1 cellular context compared by ENCODE assay signal in the genomic region with DNA sequence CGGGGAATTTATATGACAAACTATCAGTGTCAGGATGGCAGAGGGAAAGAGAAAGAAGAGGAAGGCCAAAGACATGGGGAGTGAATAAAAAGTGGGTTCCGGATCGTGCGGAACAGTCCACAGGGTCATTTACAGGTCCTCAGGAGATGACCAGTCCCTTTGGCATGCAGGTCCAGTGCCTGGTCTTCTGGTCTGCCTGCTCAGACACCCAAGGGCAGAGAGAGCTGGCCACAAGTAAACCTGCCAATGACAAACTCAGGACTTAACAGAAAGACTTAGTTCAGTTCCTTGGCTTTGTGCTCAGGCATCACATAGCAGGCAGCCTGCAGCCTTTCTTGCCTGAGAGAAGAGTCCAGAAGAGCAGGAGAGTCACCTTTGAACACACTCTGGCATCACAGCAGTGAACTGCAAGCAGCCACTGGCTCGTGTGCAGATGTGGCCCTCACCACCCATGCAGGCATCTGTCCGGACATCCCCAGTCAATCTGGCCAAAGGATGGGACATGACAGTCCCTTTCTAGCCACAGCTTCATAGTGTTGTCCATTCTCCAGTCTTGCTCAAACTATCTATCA.
TF ChIP-seq lines count a peak whose summit lies in the region.

No MANE protein-coding gene starts in this region.

TF ChIP-seq in HepG2, 621 proteins besides CTCF, POLR2A, EP300 and RAD21 (continued from another document and continues in another):
- TF ChIP-seq IKZF5 (CRISPR knock-in tag; IDR thresholded peaks at IDR 0.05) = peak; percentile 74; the same call in 1 of the 2 replicates
- TF ChIP-seq, protein P1, sequence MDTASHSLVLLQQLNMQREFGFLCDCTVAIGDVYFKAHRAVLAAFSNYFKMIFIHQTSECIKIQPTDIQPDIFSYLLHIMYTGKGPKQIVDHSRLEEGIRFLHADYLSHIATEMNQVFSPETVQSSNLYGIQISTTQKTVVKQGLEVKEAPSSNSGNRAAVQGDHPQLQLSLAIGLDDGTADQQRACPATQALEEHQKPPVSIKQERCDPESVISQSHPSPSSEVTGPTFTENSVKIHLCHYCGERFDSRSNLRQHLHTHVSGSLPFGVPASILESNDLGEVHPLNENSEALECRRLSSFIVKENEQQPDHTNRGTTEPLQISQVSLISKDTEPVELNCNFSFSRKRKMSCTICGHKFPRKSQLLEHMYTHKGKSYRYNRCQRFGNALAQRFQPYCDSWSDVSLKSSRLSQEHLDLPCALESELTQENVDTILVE (CRISPR knock-in tag; IDR thresholded peaks at IDR 0.05) = no peak
- TF ChIP-seq SNAPC2 (CRISPR knock-in tag; IDR thresholded peaks at IDR 0.05) = no peak
- no peak for TF ChIP-seq RFXAP (CRISPR knock-in tag; IDR thresholded peaks at IDR 0.05; ENCODE audit: borderline replicate concordance)
- TF ChIP-seq SNAI1 (CRISPR knock-in tag; IDR thresholded peaks at IDR 0.05; ENCODE audit: borderline replicate concordance) = no peak
- TF ChIP-seq ZNF317 (CRISPR knock-in tag; IDR thresholded peaks at IDR 0.05) = peak; percentile 53; the same call in 1 of the 2 replicates
- TF ChIP-seq MIER3 (CRISPR knock-in tag; IDR thresholded peaks at IDR 0.05; ENCODE audit: borderline replicate concordance) = peak; percentile 85
- no peak for TF ChIP-seq SNAPC5 (CRISPR knock-in tag; IDR thresholded peaks at IDR 0.05; ENCODE audit: borderline replicate concordance)
- TF ChIP-seq CAMTA2 (CRISPR knock-in tag; IDR thresholded peaks at IDR 0.05; ENCODE audit: borderline replicate concordance) = 0 out of 2 replicates have a peak, but pooled peaks have one; percentile 95
- TF ChIP-seq FOXC1 (CRISPR knock-in tag; IDR thresholded peaks at IDR 0.05; ENCODE audit: borderline replicate concordance) = no peak
- 0 out of 2 replicates have a peak, but pooled peaks have one; percentile 31 for TF ChIP-seq SIX1 (CRISPR knock-in tag; IDR thresholded peaks at IDR 0.05; ENCODE audit: borderline replicate concordance)
- peak; percentile 27; the same call in 1 of the 2 replicates for TF ChIP-seq ZNF792 (CRISPR knock-in tag; IDR thresholded peaks at IDR 0.05)
- TF ChIP-seq ZNF138 (CRISPR knock-in tag; IDR thresholded peaks at IDR 0.05; ENCODE audit: low read depth) = no peak
- TF ChIP-seq ZFP62 (CRISPR knock-in tag; IDR thresholded peaks at IDR 0.05) = no peak
- TF ChIP-seq AKNA (CRISPR knock-in tag; IDR thresholded peaks at IDR 0.05; ENCODE audit: borderline replicate concordance) = no peak
- TF ChIP-seq SOX6 (IDR thresholded peaks at IDR 0.05) = no peak
- TF ChIP-seq SOX6 (CRISPR knock-in tag; IDR thresholded peaks at IDR 0.05) = peak; percentile 39
- peak; percentile 16; the same call in 1 of the 2 replicates for TF ChIP-seq YEATS2 (CRISPR knock-in tag; IDR thresholded peaks at IDR 0.05; ENCODE audit: borderline replicate concordance)
- no peak for TF ChIP-seq KLF9 (CRISPR knock-in tag; IDR thresholded peaks at IDR 0.05; ENCODE audit: low read depth)
- 0 out of 2 replicates have a peak, but pooled peaks have one; percentile 28 for TF ChIP-seq ZNF510 (CRISPR knock-in tag; IDR thresholded peaks at IDR 0.05; ENCODE audit: low read depth)
- TF ChIP-seq, protein P2, sequence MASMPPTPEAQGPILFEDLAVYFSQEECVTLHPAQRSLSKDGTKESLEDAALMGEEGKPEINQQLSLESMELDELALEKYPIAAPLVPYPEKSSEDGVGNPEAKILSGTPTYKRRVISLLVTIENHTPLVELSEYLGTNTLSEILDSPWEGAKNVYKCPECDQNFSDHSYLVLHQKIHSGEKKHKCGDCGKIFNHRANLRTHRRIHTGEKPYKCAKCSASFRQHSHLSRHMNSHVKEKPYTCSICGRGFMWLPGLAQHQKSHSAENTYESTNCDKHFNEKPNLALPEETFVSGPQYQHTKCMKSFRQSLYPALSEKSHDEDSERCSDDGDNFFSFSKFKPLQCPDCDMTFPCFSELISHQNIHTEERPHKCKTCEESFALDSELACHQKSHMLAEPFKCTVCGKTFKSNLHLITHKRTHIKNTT (CRISPR knock-in tag; IDR thresholded peaks at IDR 0.05) = no peak
- TF ChIP-seq MTA3 (CRISPR knock-in tag; IDR thresholded peaks at IDR 0.05) = no peak
- TF ChIP-seq, protein P3, sequence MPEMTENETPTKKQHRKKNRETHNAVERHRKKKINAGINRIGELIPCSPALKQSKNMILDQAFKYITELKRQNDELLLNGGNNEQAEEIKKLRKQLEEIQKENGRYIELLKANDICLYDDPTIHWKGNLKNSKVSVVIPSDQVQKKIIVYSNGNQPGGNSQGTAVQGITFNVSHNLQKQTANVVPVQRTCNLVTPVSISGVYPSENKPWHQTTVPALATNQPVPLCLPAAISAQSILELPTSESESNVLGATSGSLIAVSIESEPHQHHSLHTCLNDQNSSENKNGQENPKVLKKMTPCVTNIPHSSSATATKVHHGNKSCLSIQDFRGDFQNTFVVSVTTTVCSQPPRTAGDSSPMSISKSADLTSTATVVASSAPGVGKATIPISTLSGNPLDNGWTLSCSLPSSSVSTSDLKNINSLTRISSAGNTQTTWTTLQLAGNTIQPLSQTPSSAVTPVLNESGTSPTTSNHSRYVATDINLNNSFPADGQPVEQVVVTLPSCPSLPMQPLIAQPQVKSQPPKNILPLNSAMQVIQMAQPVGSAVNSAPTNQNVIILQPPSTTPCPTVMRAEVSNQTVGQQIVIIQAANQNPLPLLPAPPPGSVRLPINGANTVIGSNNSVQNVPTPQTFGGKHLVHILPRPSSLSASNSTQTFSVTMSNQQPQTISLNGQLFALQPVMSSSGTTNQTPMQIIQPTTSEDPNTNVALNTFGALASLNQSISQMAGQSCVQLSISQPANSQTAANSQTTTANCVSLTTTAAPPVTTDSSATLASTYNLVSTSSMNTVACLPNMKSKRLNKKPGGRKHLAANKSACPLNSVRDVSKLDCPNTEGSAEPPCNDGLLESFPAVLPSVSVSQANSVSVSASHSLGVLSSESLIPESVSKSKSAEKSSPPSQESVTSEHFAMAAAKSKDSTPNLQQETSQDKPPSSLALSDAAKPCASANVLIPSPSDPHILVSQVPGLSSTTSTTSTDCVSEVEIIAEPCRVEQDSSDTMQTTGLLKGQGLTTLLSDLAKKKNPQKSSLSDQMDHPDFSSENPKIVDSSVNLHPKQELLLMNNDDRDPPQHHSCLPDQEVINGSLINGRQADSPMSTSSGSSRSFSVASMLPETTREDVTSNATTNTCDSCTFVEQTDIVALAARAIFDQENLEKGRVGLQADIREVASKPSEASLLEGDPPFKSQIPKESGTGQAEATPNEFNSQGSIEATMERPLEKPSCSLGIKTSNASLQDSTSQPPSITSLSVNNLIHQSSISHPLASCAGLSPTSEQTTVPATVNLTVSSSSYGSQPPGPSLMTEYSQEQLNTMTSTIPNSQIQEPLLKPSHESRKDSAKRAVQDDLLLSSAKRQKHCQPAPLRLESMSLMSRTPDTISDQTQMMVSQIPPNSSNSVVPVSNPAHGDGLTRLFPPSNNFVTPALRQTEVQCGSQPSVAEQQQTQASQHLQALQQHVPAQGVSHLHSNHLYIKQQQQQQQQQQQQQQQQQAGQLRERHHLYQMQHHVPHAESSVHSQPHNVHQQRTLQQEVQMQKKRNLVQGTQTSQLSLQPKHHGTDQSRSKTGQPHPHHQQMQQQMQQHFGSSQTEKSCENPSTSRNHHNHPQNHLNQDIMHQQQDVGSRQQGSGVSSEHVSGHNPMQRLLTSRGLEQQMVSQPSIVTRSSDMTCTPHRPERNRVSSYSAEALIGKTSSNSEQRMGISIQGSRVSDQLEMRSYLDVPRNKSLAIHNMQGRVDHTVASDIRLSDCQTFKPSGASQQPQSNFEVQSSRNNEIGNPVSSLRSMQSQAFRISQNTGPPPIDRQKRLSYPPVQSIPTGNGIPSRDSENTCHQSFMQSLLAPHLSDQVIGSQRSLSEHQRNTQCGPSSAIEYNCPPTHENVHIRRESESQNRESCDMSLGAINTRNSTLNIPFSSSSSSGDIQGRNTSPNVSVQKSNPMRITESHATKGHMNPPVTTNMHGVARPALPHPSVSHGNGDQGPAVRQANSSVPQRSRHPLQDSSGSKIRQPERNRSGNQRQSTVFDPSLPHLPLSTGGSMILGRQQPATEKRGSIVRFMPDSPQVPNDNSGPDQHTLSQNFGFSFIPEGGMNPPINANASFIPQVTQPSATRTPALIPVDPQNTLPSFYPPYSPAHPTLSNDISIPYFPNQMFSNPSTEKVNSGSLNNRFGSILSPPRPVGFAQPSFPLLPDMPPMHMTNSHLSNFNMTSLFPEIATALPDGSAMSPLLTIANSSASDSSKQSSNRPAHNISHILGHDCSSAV (CRISPR knock-in tag; IDR thresholded peaks at IDR 0.05; ENCODE audit: borderline replicate concordance) = no peak
- TF ChIP-seq ATF4 (CRISPR knock-in tag; IDR thresholded peaks at IDR 0.05) = 0 out of 4 replicates have a peak, but pooled peaks of 1 of the 2 experiments have one; percentile 16
- 0 out of 2 replicates have a peak, but pooled peaks have one; percentile 21 for TF ChIP-seq ZSCAN31 (CRISPR knock-in tag; IDR thresholded peaks at IDR 0.05; ENCODE audit: low read depth)
- no peak for TF ChIP-seq ZBTB8A (CRISPR knock-in tag; IDR thresholded peaks at IDR 0.05; ENCODE audit: borderline replicate concordance, low read depth)
- TF ChIP-seq CREM (IDR thresholded peaks at IDR 0.05) = no peak; the same call in 1 of the 2 replicates
- TF ChIP-seq CREM (CRISPR knock-in tag; IDR thresholded peaks at IDR 0.05) = no peak
- peak; percentile 29; the same call in 1 of the 2 replicates for TF ChIP-seq ZBTB33 (CRISPR knock-in tag; IDR thresholded peaks at IDR 0.05)
- peak; percentile 69 for TF ChIP-seq YY1 (IDR thresholded peaks at IDR 0.05; ENCODE audit: insufficient read depth, insufficient replicate concordance, low read depth, low read length)
- TF ChIP-seq TCF7 (IDR thresholded peaks at IDR 0.05; ENCODE audit: low read depth) = no peak
- TF ChIP-seq ARNT2 (CRISPR knock-in tag; IDR thresholded peaks at IDR 0.05; ENCODE audit: low read depth) = no peak
- peak; percentile 47; the same call in 1 of the 2 replicates for TF ChIP-seq ZNF619 (CRISPR knock-in tag; IDR thresholded peaks at IDR 0.05)
- TF ChIP-seq ZNF740 (CRISPR knock-in tag; IDR thresholded peaks at IDR 0.05) = no peak
- TF ChIP-seq ZNF501 (CRISPR knock-in tag; IDR thresholded peaks at IDR 0.05) = no peak; the same call in 1 of the 2 replicates
- TF ChIP-seq NR2F1 (CRISPR knock-in tag; IDR thresholded peaks at IDR 0.05) = peak; percentile 66 to 70; a peak in 2 of 4 replicates
- no peak for TF ChIP-seq SMARCE1 (IDR thresholded peaks at IDR 0.05; ENCODE audit: borderline replicate concordance)
